In the genomic region with DNA sequence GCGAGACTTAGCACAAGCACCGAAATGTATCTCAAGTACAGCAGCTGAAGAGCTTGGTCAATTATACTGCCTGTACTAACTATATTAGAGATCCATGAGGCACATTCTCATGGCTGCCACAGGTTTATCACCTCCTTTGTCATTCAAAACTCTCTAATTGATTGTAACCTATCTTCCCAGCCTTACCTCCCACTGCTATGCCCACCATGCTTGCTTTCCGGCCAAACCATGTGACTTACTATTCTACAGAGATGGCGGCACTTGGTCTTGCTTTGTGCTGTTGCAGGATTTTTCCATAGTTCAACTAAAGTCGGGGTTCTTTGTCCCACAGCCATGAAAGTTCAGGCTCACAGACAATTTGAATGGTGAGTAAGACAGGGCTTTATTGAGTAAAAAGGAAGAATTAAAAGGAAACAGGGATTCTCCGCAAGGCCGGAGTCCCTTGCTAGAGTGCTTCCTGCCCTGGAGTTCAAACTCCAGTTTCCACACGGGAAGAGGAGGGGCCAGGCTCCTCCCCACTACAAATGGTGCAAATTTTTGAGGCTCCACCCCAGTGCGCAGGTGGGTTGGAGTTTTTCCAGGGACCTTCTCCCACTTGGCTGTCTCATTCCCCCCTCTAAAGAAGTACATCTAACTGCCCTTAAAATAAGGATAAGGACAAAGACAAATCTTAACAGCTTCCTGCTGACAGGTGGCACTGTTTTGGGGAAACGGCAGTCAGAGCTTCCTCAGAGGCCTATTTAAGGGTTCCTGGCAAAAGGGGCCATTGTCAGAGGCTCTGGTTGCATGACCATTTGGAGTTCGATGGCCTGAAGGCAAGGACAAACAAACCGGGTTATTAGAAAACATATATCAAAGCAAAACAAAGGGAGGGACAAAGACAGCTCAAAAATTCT, we compare ENCODE assay signal across 1 cellular context.
TF ChIP-seq lines count a peak whose summit lies in the region.

No MANE protein-coding gene starts in this region.

TF ChIP-seq in SK-N-SH treated with all-trans-retinoic acid at 6 μM for 48 hours, 23 proteins besides CTCF, POLR2A, EP300 and RAD21 (continued from another document):
- TF ChIP-seq CSDC2 (CRISPR knock-in tag; IDR thresholded peaks at IDR 0.05) (no peak), TCF4 (CRISPR knock-in tag; IDR thresholded peaks at IDR 0.05; ENCODE audit: borderline replicate concordance) (no peak), RARB (CRISPR knock-in tag; IDR thresholded peaks at IDR 0.05) (no peak), ZNF70 (CRISPR knock-in tag; IDR thresholded peaks at IDR 0.05) (no peak), ESRRG (CRISPR knock-in tag; IDR thresholded peaks at IDR 0.05) (no peak)
TF ChIP-seq in SK-N-SH treated with all-trans-retinoic acid at 6 μM for 48 hours: peak in this region for 0.
